Comparison of ENCODE assay signal across 10 cellular contexts in genomic region chr2:28413152-28413895, GRCh38. TPM values are rescaled to one million over a fixed set of nuclear protein-coding genes. Genes with fewer than 3 reads are reported as not detected.
A peak's percentile ranks its signal among the peaks of the same experiment; 100 is the strongest.
DNase-seq lines count a peak whose midpoint lies in the region; ATAC-seq and TF ChIP-seq lines count a peak whose summit lies in the region.
"Had no signal": no experiment of that assay in that cellular context is flagged by ENCODE, and none has a peak within 500 bp of the region (broad histone marks: within the 10 kb centered on the region; RNA-seq: fewer than 3 reads in every experiment).

No MANE protein-coding gene starts in this region.

- CTCF ChIA-PET in Caco-2 (lab: Charles Lee) = interaction anchor here (0.7 to 1.7 kb wide), 3 partner anchors 258 to 710 kb away, joined by 3 to 5 read pairs (median 3); no protein-coding TSS in a partner anchor
- CTCF ChIA-PET in mammary epithelial cell (lab: Charles Lee; ENCODE audit: low non-redundant PET) = no interaction called here
- CTCF ChIA-PET in naive thymus-derived CD4-positive, alpha-beta T cell (lab: Charles Lee) = interaction anchor here (1.5 kb wide), 1 partner anchor 10 kb away, joined by 4 read pairs; no protein-coding TSS in a partner anchor

- peaks cover 12% of the 10 kb centered on the region for H3K36me3 ChIP-seq in Caco-2 (ENCODE audit: control insufficient read depth, insufficient read depth, low read length)
- peaks cover 35% of the 10 kb centered on the region for H3K36me3 ChIP-seq in mammary epithelial cell (ENCODE audit: insufficient read depth, low read length)
- H3K36me3 ChIP-seq in naive thymus-derived CD4-positive, alpha-beta T cell (ENCODE audit: control insufficient read depth in 2 of 3, insufficient read depth in 3 of 3, low read length in 3 of 3) = peaks cover 0 to 12% (median 0%) of the 10 kb centered on the region in 3 experiments
- H3K36me3 ChIP-seq in thyroid gland = peaks cover 59 to 65% of the 10 kb centered on the region in 2 donors

- H3K9me3 ChIP-seq in Caco-2 (no peaks in the 10 kb centered on the region), mammary epithelial cell (replicated peaks; ENCODE audit: insufficient read depth, low read length) (no peaks in the 10 kb centered on the region), thyroid gland (no peaks in the 10 kb centered on the region)
- H3K9me3 ChIP-seq in naive thymus-derived CD4-positive, alpha-beta T cell (ENCODE audit: control insufficient read depth in 2 of 3, low read length in 3 of 3) = no peaks in the 10 kb centered on the region

- H3K4me1 Mint-ChIP-seq in Caco-2 (ENCODE audit: low read depth, unreplicated experiment) = no peaks in the 10 kb centered on the region
- peaks cover 23 to 48% (median 39%) of the 10 kb centered on the region in 7 donors for H3K4me1 Mint-ChIP-seq in naive thymus-derived CD4-positive, alpha-beta T cell

- H3K4me3 Mint-ChIP-seq in Caco-2 (ENCODE audit: unreplicated experiment) = no peak overlapping the region
- H3K4me3 Mint-ChIP-seq in naive thymus-derived CD4-positive, alpha-beta T cell = no peak overlapping the region
- H3K4me3 Mint-ChIP-seq: memory B cell; stimulated activated naive CD8-positive, alpha-beta T cell treated with anti-CD3 and anti-CD28 coated beads, Interleukin-15, Interleukin-2, amounts not matched to agents 100 ng/mL and 50 ng/mL, for 24 hours had no signal

- H3K27ac ChIP-seq in mammary epithelial cell (ENCODE audit: insufficient read depth, low read depth, low read length) = no peak overlapping the region
- no peak overlapping the region for H3K27ac ChIP-seq in naive thymus-derived CD4-positive, alpha-beta T cell (ENCODE audit: low read depth, low read length)
- no peak overlapping the region for H3K27ac ChIP-seq in thyroid gland

- peak in 1 of 2 experiments; percentile 47 for DNase-seq in Caco-2
- DNase-seq in NCI-H146 treated with DMSO at 0.1 percent for 48 hours (lab: John Stamatoyannopoulos, UW; ENCODE audit: unreplicated experiment) = peak; percentile 89
- DNase-seq in mammary epithelial cell = no peak
- DNase-seq in naive thymus-derived CD4-positive, alpha-beta T cell = no peak
- no peak for DNase-seq in thyroid gland
- DNase-seq in T-helper 9 cell = no peak

- in situ Hi-C loops in mammary epithelial cell (cut with MboI; ENCODE audit: low sequenced_read_pairs in 2 of 2) = no loop called here

- H4K20me1 ChIP-seq in mammary epithelial cell (ENCODE audit: insufficient read depth, low read length) = no peaks in the 10 kb centered on the region

- H3K27me3 Mint-ChIP-seq in Caco-2 (ENCODE audit: insufficient read depth, unreplicated experiment) = no peaks in the 10 kb centered on the region
- no peaks in the 10 kb centered on the region for H3K27me3 Mint-ChIP-seq in naive thymus-derived CD4-positive, alpha-beta T cell
- H3K27me3 Mint-ChIP-seq: stimulated activated naive CD8-positive, alpha-beta T cell treated with anti-CD3 and anti-CD28 coated beads, Interleukin-15, Interleukin-2, amounts not matched to agents 100 ng/mL and 50 ng/mL, for 24 hours had no signal

- dilution Hi-C loops in mammary epithelial cell (cut with HindIII; ENCODE audit: low sequenced_read_pairs) = loop anchor here (25.0 kb wide), 1 partner anchor 701 kb away; no protein-coding TSS in a partner anchor

- peaks cover 94% of the 10 kb centered on the region for H3K36me3 Mint-ChIP-seq in Caco-2 (ENCODE audit: insufficient read depth, unreplicated experiment)
- H3K36me3 Mint-ChIP-seq in naive thymus-derived CD4-positive, alpha-beta T cell = peaks cover 0 to 41% (median 0%) of the 10 kb centered on the region in 5 donors
- H3K36me3 Mint-ChIP-seq: memory B cell had no signal

- TF ChIP-seq CTCF in Caco-2 (IDR thresholded peaks at IDR 0.05; ENCODE audit: insufficient read depth in 1 of 2, low read depth in 1 of 2, low read length in 1 of 2, severe bottlenecking in 1 of 2, unreplicated experiment in 1 of 2) = no peak
- peak; percentile 18 to 40 for TF ChIP-seq CTCF in mammary epithelial cell (conservative IDR thresholded peaks at IDR 0.05 in 1 of 2, IDR thresholded peaks at IDR 0.05 in 1 of 2; ENCODE audit: extremely low read depth in 1 of 2, insufficient read depth in 1 of 2, low read depth in 1 of 2, low read length in 2 of 2)
- no peak for TF ChIP-seq CTCF in thyroid gland (IDR thresholded peaks at IDR 0.05)

- H3K79me2 ChIP-seq in mammary epithelial cell (ENCODE audit: insufficient read depth, low read length) = peaks cover 72% of the 10 kb centered on the region

- H3K27me3 ChIP-seq in Caco-2 (replicated peaks; ENCODE audit: control insufficient read depth, insufficient read depth, low read length) (no peaks in the 10 kb centered on the region), mammary epithelial cell (ENCODE audit: insufficient read depth, low read length) (no peaks in the 10 kb centered on the region), thyroid gland (no peaks in the 10 kb centered on the region)
- no peaks in the 10 kb centered on the region for H3K27me3 ChIP-seq in naive thymus-derived CD4-positive, alpha-beta T cell (ENCODE audit: control insufficient read depth in 2 of 2, insufficient read depth in 2 of 2, low read length in 2 of 2)

- 30% methylated on average over 10 of the region's 20 CpGs for WGBS in mammary epithelial cell (ENCODE audit: low coverage, missing lambda C conversion rate)
- 88 to 93% methylated on average over 19 to 20 of the region's 20 CpGs for WGBS in thyroid gland, 2 donors

- no peak for ATAC-seq in naive thymus-derived CD4-positive, alpha-beta T cell
- no peak for ATAC-seq in GM18870 (IDR thresholded peaks at IDR 0.05; ENCODE audit: unreplicated experiment)
- no peak for ATAC-seq in GM19324 (IDR thresholded peaks at IDR 0.05; ENCODE audit: low FRiP score, unreplicated experiment)

- H3K9me3 Mint-ChIP-seq in Caco-2 (ENCODE audit: unreplicated experiment) = no peaks in the 10 kb centered on the region
- H3K9me3 Mint-ChIP-seq in naive thymus-derived CD4-positive, alpha-beta T cell = no peaks in the 10 kb centered on the region
- H3K9me3 Mint-ChIP-seq: memory B cell; stimulated activated naive CD8-positive, alpha-beta T cell treated with anti-CD3 and anti-CD28 coated beads, Interleukin-15, Interleukin-2, amounts not matched to agents 100 ng/mL and 50 ng/mL, for 24 hours had no signal

- peak overlapping the region; percentile 22 for H3K4me2 ChIP-seq in mammary epithelial cell (ENCODE audit: insufficient read depth, low read depth, low read length)

- 0 out of 2 replicates have a peak, but pooled peaks cover 3% of the 10 kb centered on the region for H3K4me1 ChIP-seq in Caco-2
- H3K4me1 ChIP-seq in mammary epithelial cell (ENCODE audit: insufficient read depth, low read length) = peaks cover 45% of the 10 kb centered on the region
- H3K4me1 ChIP-seq in naive thymus-derived CD4-positive, alpha-beta T cell (ENCODE audit: control insufficient read depth in 2 of 2, insufficient read depth in 2 of 2, low read length in 2 of 2) = peaks cover 28 to 35% of the 10 kb centered on the region in 2 donors
- peaks cover 0 to 6% of the 10 kb centered on the region in 2 donors for H3K4me1 ChIP-seq in thyroid gland

- BruUV-seq in Caco-2 (replicated peaks; lab: Mats Ljungman, UMichigan) = no TSS peak
- BruUV-seq in mammary epithelial cell (replicated peaks; lab: Mats Ljungman, UMichigan) = no TSS peak

- H3K27ac Mint-ChIP-seq in Caco-2 (ENCODE audit: unreplicated experiment) = peak overlapping the region; percentile 39
- peak overlapping the region in 8 of 9 donors; percentile 43 to 96 (median 76) for H3K27ac Mint-ChIP-seq in naive thymus-derived CD4-positive, alpha-beta T cell
- H3K27ac Mint-ChIP-seq: memory B cell had no signal

- intact Hi-C loops in Caco-2 (cut with micrococcal nuclease; ENCODE audit: unreplicated experiment) (no loop called here), mammary epithelial cell (cut with micrococcal nuclease) (no loop called here), thyroid gland (cut with DNase I) (no loop called here)
- intact Hi-C loops in naive thymus-derived CD4-positive, alpha-beta T cell (cut with micrococcal nuclease) = no loop called here

- no peak for TF ChIP-seq POLR2A in thyroid gland (IDR thresholded peaks at IDR 0.05)

- H3K9ac ChIP-seq in mammary epithelial cell (ENCODE audit: insufficient read depth, low read length) = no peak overlapping the region

- no peak overlapping the region for H2AFZ ChIP-seq in mammary epithelial cell (ENCODE audit: low read depth, low read length)

- no peak overlapping the region for H3K4me3 ChIP-seq in Caco-2 (ENCODE audit: low read depth, low read length)
- no peak overlapping the region for H3K4me3 ChIP-seq in mammary epithelial cell (replicated peaks in 1 of 3; ENCODE audit: insufficient read depth in 1 of 3, low read depth in 2 of 3, low read length in 3 of 3)
- no peak overlapping the region for H3K4me3 ChIP-seq in naive thymus-derived CD4-positive, alpha-beta T cell (ENCODE audit: low read length)
- no peak overlapping the region for H3K4me3 ChIP-seq in thyroid gland (replicated peaks in 1 of 3)

- POLR2A ChIA-PET in Caco-2 (lab: Charles Lee) = interaction anchor here (0.5 kb wide), 1 partner anchor 163 kb away, joined by 6 read pairs; no protein-coding TSS in a partner anchor
- POLR2A ChIA-PET in naive thymus-derived CD4-positive, alpha-beta T cell (lab: Charles Lee) = interaction anchor here (0.6 to 1.9 kb wide), 2 partner anchors 10 to 15 kb away, joined by 3 to 7 read pairs; no protein-coding TSS in a partner anchor

RNA-seq across cellular contexts. Expression of gene FOSL2, which starts 20.7 kb away (rescaled TPM):
- total RNA-seq in Caco-2 (2022) = 64.6 and 70.7 TPM in 2 replicates
- total RNA-seq in mammary epithelial cell = 10 to 100 TPM; 89.9 to 92.9 TPM
- polyA plus RNA-seq in mammary epithelial cell = 30.6 TPM
- 126 TPM for polyA minus RNA-seq in mammary epithelial cell
- 100 to 1,000 TPM in 1 of 5 experiments, 10 to 100 TPM in 2, 1 to 10 TPM in 1, under 1 TPM in 1; 0.81 to 251 (median 33.9) TPM for total RNA-seq in naive thymus-derived CD4-positive, alpha-beta T cell
- 1 to 10 TPM in 1 of 2 donors, under 1 TPM in 1; 0.25 to 1.3 TPM for polyA plus RNA-seq in naive thymus-derived CD4-positive, alpha-beta T cell
- total RNA-seq in thyroid gland = 10 to 100 TPM; 30.7 to 85.1 (median 40.6) TPM

Comparison
In these comparisons a context has a peak if more than half of its experiments do, and no peak if none do; other contexts are left out.
1. CTCF ChIP-seq: peak in mammary epithelial cell (2 of 2); none in Caco-2 (0 of 2) and thyroid gland (0 of 6).